1 cellular context compared by ENCODE assay signal in the genomic region with DNA sequence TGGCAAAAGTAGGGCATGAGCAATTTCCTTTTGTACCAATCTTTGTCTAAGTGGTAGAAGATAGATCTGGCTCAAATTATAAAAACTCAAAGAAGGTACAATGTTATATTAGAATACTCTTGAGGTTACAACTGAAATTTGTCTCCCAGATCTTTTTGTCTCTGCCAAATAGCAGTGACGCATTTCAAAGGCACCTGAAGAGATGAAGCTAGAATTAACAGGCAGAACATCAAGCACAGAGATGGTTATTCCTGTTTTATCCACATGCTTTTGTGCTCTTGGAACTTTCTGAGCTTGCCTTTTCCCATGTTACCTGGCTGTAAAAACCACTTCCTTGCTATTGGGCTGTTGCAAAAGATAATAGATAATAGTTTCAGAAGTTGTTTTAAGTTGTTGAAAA.
TF ChIP-seq lines count a peak whose summit lies in the region.

No MANE protein-coding gene starts in this region.

TF ChIP-seq in HCT116, 20 proteins besides CTCF, POLR2A, EP300 and RAD21:
- no peak for TF ChIP-seq CEBPB (IDR thresholded peaks at IDR 0.05; ENCODE audit: low read depth)
- TF ChIP-seq SRF (IDR thresholded peaks at IDR 0.05; ENCODE audit: low read depth) = no peak
- no peak for TF ChIP-seq YY1 (IDR thresholded peaks at IDR 0.05; ENCODE audit: extremely low read depth, insufficient replicate concordance, low read depth, low read length)
- TF ChIP-seq, protein P1, sequence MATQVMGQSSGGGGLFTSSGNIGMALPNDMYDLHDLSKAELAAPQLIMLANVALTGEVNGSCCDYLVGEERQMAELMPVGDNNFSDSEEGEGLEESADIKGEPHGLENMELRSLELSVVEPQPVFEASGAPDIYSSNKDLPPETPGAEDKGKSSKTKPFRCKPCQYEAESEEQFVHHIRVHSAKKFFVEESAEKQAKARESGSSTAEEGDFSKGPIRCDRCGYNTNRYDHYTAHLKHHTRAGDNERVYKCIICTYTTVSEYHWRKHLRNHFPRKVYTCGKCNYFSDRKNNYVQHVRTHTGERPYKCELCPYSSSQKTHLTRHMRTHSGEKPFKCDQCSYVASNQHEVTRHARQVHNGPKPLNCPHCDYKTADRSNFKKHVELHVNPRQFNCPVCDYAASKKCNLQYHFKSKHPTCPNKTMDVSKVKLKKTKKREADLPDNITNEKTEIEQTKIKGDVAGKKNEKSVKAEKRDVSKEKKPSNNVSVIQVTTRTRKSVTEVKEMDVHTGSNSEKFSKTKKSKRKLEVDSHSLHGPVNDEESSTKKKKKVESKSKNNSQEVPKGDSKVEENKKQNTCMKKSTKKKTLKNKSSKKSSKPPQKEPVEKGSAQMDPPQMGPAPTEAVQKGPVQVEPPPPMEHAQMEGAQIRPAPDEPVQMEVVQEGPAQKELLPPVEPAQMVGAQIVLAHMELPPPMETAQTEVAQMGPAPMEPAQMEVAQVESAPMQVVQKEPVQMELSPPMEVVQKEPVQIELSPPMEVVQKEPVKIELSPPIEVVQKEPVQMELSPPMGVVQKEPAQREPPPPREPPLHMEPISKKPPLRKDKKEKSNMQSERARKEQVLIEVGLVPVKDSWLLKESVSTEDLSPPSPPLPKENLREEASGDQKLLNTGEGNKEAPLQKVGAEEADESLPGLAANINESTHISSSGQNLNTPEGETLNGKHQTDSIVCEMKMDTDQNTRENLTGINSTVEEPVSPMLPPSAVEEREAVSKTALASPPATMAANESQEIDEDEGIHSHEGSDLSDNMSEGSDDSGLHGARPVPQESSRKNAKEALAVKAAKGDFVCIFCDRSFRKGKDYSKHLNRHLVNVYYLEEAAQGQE (IDR thresholded peaks at IDR 0.05; ENCODE audit: low read depth) = no peak
- TF ChIP-seq EGR1 (IDR thresholded peaks at IDR 0.05; ENCODE audit: low read depth) = no peak
- TF ChIP-seq SIN3A (IDR thresholded peaks at IDR 0.05; ENCODE audit: low read depth) = no peak
- TF ChIP-seq CBX3 (IDR thresholded peaks at IDR 0.05; ENCODE audit: low read depth) = no peak
- TF ChIP-seq, protein P2, sequence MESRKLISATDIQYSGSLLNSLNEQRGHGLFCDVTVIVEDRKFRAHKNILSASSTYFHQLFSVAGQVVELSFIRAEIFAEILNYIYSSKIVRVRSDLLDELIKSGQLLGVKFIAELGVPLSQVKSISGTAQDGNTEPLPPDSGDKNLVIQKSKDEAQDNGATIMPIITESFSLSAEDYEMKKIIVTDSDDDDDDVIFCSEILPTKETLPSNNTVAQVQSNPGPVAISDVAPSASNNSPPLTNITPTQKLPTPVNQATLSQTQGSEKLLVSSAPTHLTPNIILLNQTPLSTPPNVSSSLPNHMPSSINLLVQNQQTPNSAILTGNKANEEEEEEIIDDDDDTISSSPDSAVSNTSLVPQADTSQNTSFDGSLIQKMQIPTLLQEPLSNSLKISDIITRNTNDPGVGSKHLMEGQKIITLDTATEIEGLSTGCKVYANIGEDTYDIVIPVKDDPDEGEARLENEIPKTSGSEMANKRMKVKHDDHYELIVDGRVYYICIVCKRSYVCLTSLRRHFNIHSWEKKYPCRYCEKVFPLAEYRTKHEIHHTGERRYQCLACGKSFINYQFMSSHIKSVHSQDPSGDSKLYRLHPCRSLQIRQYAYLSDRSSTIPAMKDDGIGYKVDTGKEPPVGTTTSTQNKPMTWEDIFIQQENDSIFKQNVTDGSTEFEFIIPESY (IDR thresholded peaks at IDR 0.05; ENCODE audit: extremely low read depth, insufficient replicate concordance, low read length) = no peak
